ENCODE assay signal across 1 cellular context in genomic region chr2:108376774-108377173, GRCh38.
TF ChIP-seq lines count a peak whose summit lies in the region.

No MANE protein-coding gene starts in this region.

TF ChIP-seq in IMR-90, 13 proteins besides CTCF, POLR2A, EP300 and RAD21 (continued from another document):
- TF ChIP-seq CHD1 (IDR thresholded peaks at IDR 0.05; ENCODE audit: low read depth, low read length): no peak
- TF ChIP-seq USF2 (IDR thresholded peaks at IDR 0.05; ENCODE audit: low read depth, low read length): no peak
- TF ChIP-seq MAFK (IDR thresholded peaks at IDR 0.05; ENCODE audit: low read depth, low read length): no peak
- TF ChIP-seq CEBPB (IDR thresholded peaks at IDR 0.05; ENCODE audit: low read depth, low read length): no peak
- no peak for TF ChIP-seq RCOR1 (IDR thresholded peaks at IDR 0.05; ENCODE audit: insufficient replicate concordance, low read length)
- no peak for TF ChIP-seq SMC3 (IDR thresholded peaks at IDR 0.05; ENCODE audit: low read depth, low read length)
